In genomic region chr5:6712582-6713273, GRCh38 we compare ENCODE assay signal across 8 cellular contexts. TPM values are rescaled to one million over a fixed set of nuclear protein-coding genes. Genes with fewer than 3 reads are reported as not detected.
DNase-seq lines count a peak whose midpoint lies in the region; ATAC-seq and TF ChIP-seq lines count a peak whose summit lies in the region.

No MANE protein-coding gene starts in this region.

- peak; percentile 64 for ATAC-seq in HG03159 (IDR thresholded peaks at IDR 0.05; ENCODE audit: unreplicated experiment)
- peak; percentile 78 for ATAC-seq in central memory CD8-positive, alpha-beta T cell (replicated peaks; ENCODE audit: extremely low read depth, poor library complexity, severe bottlenecking)

- no peak for TF ChIP-seq CTCF in AG09309 (IDR thresholded peaks at IDR 0.05; ENCODE audit: control insufficient read depth, insufficient read depth, low read depth, low read length, missing control alignments)
- no peak for TF ChIP-seq CTCF in kidney epithelial cell (IDR thresholded peaks at IDR 0.05; ENCODE audit: insufficient read depth, low read length, poor library complexity, severe bottlenecking)

- peak; percentile 79 for DNase-seq in AG09309 (ENCODE audit: low read depth)
- peak; percentile 91 for DNase-seq in NCI-H226
- DNase-seq in activated CD4-positive, CD25-positive, alpha-beta regulatory T cell treated with anti-CD3 and anti-CD28 coated beads, Interleukin-2, amount 50 U/mL, for 16 hours (ENCODE audit: low read depth, low spot score), result peak; percentile 95
- DNase-seq in central memory CD8-positive, alpha-beta T cell (ENCODE audit: low spot score in 2 of 2), result peak; percentile 96 to 97
- DNase-seq in kidney epithelial cell (ENCODE audit: low read depth), result peak; percentile 75
- peak; percentile 89 to 95 (median 94) for DNase-seq in stimulated activated CD4-positive, alpha-beta T cell treated with anti-CD3 and anti-CD28 coated beads, Interleukin-12 subunit alpha, Interleukin-12 subunit beta, amount 100 ng/mL, for 48 hours (ENCODE audit: low read depth in 2 of 3, low spot score in 1 of 3)

- H3K27ac Mint-ChIP-seq in central memory CD8-positive, alpha-beta T cell (ENCODE audit: low read depth), result peak overlapping the region; percentile 67

- H3K27me3 Mint-ChIP-seq in central memory CD8-positive, alpha-beta T cell, result no peaks in the 10 kb centered on the region

- in situ Hi-C loops in GM18951 (cut with MboI; ENCODE audit: low sequenced_read_pairs, unreplicated experiment), result loop anchor here (10.0 kb wide), 1 partner anchor 88 kb away; no protein-coding TSS in a partner anchor

- H3K9me3 Mint-ChIP-seq in central memory CD8-positive, alpha-beta T cell, result no peaks in the 10 kb centered on the region

- peak overlapping the region; percentile 80 for H3K4me3 Mint-ChIP-seq in central memory CD8-positive, alpha-beta T cell

- peak; percentile 80 for TF ChIP-seq POLR2A in GM18951 (IDR thresholded peaks at IDR 0.05; ENCODE audit: extremely low read depth, insufficient read depth, insufficient read length)

- H3K4me1 Mint-ChIP-seq in central memory CD8-positive, alpha-beta T cell, result peaks cover 38% of the 10 kb centered on the region

- peaks cover 15% of the 10 kb centered on the region for H3K36me3 Mint-ChIP-seq in central memory CD8-positive, alpha-beta T cell (ENCODE audit: insufficient read depth)

- no peaks in the 10 kb centered on the region for H3K27me3 ChIP-seq in kidney epithelial cell (ENCODE audit: control insufficient read depth, insufficient read depth, low read length)

- peak overlapping the region; percentile 66 for H3K4me3 ChIP-seq in AG09309 (ENCODE audit: control insufficient read depth, low read depth, low read length)
- peak overlapping the region; percentile 81 for H3K4me3 ChIP-seq in kidney epithelial cell (ENCODE audit: low read depth, low read length)

- H3K36me3 ChIP-seq in kidney epithelial cell (ENCODE audit: control insufficient read depth, insufficient read depth, low read length), result no peaks in the 10 kb centered on the region

RNA-seq across cellular contexts. Expression of gene TENT4A, which starts 0.5 kb away (rescaled TPM):
- total RNA-seq in kidney epithelial cell, result 11.5 and 12.0 TPM in 2 replicates

Comparison
In these comparisons a context has a peak if more than half of its experiments do, and no peak if none do; other contexts are left out.
1. Peak in every context shown above with its lines: DNase-seq, ATAC-seq and H3K4me3 ChIP-seq.